Comparison of ENCODE assay signal across 1 cellular context in the genomic region with DNA sequence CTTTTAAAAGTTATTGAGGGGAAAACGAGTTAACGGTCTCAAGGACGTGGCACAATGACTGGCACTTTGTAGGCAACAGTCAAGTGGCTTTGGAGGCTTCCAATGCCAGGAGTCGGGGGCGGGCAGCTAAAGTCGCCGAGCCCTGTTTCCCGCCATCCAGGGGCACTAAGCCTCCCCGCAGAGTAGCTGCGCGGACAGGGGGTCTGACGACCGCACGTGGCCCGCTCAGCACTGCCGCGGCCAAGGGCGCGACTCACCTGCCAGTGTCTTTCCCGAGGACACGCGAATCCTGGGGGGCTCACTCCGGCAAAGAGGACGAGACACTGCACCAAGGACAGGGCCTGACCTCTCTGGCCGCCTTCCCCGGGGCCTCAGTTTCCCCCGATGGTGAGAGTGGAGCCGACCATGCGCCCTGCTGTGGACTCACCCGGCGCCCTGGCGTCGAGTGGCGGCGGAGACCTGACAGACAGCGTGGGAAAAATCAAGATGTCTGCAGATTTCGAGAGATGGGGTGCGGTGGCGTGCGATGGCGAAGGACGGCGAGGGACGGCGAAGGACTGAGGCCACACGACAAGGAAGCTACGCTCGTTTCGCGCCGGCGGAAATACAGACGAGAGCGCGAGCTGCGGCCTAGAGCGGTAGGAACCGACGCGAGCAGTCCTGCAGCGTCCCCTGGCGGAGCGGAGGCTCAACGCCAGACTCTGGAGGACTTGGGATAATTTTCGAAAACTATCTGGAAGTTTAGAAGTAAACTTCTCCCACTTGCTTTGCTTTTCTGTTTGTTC.
TF ChIP-seq lines count a peak whose summit lies in the region.

A gene (minus strand): TSS at position 559 of the 785 bp plus-strand sequence.

TF ChIP-seq in HepG2, 621 proteins besides CTCF, POLR2A, EP300 and RAD21 (continued from another document and continues in another):
- TF ChIP-seq, protein P1, sequence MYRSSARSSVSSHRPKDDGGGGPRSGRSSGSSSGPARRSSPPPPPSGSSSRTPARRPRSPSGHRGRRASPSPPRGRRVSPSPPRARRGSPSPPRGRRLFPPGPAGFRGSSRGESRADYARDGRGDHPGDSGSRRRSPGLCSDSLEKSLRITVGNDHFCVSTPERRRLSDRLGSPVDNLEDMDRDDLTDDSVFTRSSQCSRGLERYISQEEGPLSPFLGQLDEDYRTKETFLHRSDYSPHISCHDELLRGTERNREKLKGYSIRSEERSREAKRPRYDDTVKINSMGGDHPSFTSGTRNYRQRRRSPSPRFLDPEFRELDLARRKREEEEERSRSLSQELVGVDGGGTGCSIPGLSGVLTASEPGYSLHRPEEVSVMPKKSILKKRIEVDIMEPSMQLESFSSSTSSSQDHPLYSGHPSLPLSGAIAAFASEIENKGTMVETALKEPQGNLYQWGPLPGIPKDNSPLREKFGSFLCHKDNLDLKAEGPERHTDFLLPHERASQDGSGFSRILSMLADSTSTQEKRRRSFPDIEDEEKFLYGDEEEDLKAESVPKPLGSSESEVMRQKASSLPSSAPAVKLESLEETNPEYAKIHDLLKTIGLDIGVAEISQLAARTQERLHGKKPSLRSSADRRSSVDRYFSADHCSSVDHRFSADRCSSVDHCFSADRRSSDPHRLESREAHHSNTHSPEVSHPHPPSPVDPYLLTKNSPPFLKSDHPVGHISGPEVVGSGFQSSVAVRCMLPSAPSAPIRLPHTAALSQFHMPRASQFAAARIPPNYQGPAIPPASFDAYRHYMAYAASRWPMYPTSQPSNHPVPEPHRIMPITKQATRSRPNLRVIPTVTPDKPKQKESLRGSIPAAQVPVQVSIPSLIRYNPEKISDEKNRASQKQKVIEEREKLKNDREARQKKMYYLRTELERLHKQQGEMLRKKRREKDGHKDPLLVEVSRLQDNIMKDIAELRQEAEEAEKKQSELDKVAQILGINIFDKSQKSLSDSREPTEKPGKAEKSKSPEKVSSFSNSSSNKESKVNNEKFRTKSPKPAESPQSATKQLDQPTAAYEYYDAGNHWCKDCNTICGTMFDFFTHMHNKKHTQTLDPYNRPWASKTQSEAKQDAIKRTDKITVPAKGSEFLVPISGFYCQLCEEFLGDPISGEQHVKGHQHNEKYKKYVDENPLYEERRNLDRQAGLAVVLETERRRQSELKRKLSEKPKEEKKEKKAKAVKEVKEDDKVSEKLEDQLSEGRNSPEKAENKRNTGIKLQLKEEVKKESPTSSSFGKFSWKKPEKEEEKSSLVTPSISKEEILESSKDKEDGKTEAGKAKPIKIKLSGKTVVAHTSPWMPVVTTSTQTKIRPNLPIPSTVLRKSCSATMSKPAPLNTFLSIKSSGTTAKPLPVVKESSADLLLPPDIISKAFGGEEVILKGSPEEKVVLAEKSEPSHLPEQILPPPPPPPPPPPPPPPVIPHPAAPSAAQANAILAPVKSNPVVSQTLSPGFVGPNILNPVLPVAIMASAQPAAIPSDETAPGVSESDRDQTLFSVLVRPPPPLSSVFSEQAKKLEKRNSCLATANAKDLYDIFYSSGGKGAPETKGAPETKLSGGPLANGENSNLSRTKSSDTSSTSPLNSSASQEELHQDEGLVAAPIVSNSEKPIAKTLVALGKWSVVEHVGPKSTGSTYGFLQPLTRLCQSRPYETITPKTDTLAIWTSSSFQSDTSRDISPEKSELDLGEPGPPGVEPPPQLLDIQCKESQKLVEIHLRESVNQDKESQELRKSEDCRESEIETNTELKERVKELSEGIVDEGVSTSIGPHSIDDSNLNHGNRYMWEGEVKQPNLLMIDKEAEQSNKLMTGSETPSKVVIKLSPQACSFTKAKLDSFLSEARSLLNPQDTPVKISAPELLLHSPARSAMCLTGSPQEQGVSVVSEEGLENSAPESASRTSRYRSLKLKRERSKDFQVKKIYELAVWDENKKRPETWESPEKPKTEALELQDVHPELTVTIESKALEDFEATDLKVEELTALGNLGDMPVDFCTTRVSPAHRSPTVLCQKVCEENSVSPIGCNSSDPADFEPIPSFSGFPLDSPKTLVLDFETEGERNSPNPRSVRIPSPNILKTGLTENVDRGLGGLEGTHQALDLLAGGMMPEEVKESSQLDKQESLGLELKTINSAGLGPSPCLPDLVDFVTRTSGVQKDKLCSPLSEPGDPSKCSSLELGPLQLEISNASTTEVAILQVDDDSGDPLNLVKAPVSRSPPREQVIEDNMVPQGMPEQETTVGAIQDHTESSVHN (CRISPR knock-in tag; IDR thresholded peaks at IDR 0.05) = peak; percentile 99
- TF ChIP-seq GABPB1 (CRISPR knock-in tag; IDR thresholded peaks at IDR 0.05) = peak; percentile 100
- peak; percentile 95 for TF ChIP-seq ZSCAN29 (CRISPR knock-in tag; conservative IDR thresholded peaks at IDR 0.05)
- peak; percentile 94 for TF ChIP-seq SRSF1 (optimal IDR thresholded peaks at IDR 0.05; ENCODE audit: low read depth, low read length)
- TF ChIP-seq NCOA2 (CRISPR knock-in tag; IDR thresholded peaks at IDR 0.05) = peak; percentile 87
- TF ChIP-seq, protein P2, sequence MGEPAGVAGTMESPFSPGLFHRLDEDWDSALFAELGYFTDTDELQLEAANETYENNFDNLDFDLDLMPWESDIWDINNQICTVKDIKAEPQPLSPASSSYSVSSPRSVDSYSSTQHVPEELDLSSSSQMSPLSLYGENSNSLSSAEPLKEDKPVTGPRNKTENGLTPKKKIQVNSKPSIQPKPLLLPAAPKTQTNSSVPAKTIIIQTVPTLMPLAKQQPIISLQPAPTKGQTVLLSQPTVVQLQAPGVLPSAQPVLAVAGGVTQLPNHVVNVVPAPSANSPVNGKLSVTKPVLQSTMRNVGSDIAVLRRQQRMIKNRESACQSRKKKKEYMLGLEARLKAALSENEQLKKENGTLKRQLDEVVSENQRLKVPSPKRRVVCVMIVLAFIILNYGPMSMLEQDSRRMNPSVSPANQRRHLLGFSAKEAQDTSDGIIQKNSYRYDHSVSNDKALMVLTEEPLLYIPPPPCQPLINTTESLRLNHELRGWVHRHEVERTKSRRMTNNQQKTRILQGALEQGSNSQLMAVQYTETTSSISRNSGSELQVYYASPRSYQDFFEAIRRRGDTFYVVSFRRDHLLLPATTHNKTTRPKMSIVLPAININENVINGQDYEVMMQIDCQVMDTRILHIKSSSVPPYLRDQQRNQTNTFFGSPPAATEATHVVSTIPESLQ (CRISPR knock-in tag; conservative IDR thresholded peaks at IDR 0.05) = peak; percentile 99
- TF ChIP-seq PAF1 (CRISPR knock-in tag; IDR thresholded peaks at IDR 0.05) = 0 out of 2 replicates have a peak, but pooled peaks have one; percentile 32
- TF ChIP-seq, protein P3, sequence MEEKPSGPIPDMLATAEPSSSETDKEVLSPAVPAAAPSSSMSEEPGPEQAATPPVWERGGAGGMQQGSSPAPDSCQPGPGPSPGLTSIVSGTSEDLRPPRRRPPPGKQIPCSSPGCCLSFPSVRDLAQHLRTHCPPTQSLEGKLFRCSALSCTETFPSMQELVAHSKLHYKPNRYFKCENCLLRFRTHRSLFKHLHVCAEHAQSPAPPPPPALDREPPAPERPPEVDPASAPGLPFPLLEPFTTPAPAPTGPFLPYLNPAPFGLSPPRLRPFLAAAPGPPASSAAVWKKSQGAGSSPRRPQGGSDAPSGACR (CRISPR knock-in tag; IDR thresholded peaks at IDR 0.05) = peak; percentile 100
- TF ChIP-seq, protein P4, sequence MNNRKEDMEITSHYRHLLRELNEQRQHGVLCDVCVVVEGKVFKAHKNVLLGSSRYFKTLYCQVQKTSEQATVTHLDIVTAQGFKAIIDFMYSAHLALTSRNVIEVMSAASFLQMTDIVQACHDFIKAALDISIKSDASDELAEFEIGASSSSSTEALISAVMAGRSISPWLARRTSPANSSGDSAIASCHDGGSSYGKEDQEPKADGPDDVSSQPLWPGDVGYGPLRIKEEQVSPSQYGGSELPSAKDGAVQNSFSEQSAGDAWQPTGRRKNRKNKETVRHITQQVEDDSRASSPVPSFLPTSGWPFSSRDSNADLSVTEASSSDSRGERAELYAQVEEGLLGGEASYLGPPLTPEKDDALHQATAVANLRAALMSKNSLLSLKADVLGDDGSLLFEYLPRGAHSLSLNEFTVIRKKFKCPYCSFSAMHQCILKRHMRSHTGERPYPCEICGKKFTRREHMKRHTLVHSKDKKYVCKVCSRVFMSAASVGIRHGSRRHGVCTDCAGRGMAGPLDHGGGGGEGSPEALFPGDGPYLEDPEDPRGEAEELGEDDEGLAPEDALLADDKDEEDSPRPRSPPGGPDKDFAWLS (CRISPR knock-in tag; IDR thresholded peaks at IDR 0.05; ENCODE audit: borderline replicate concordance) = 0 out of 2 replicates have a peak, but pooled peaks have one; percentile 96
- TF ChIP-seq ADNP (CRISPR knock-in tag; IDR thresholded peaks at IDR 0.05) = peak; percentile 66; the same call in 1 of the 2 replicates
- TF ChIP-seq, protein P5, sequence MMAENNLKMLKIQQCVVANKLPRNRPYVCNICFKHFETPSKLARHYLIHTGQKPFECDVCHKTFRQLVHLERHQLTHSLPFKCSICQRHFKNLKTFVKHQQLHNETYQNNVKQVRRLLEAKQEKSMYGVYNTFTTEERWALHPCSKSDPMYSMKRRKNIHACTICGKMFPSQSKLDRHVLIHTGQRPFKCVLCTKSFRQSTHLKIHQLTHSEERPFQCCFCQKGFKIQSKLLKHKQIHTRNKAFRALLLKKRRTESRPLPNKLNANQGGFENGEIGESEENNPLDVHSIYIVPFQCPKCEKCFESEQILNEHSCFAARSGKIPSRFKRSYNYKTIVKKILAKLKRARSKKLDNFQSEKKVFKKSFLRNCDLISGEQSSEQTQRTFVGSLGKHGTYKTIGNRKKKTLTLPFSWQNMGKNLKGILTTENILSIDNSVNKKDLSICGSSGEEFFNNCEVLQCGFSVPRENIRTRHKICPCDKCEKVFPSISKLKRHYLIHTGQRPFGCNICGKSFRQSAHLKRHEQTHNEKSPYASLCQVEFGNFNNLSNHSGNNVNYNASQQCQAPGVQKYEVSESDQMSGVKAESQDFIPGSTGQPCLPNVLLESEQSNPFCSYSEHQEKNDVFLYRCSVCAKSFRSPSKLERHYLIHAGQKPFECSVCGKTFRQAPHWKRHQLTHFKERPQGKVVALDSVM (CRISPR knock-in tag; IDR thresholded peaks at IDR 0.05) = peak; percentile 86
- peak; percentile 100 for TF ChIP-seq TOPORS (CRISPR knock-in tag; IDR thresholded peaks at IDR 0.05)
- peak; percentile 96; the same call in 1 of the 2 replicates for TF ChIP-seq PAX8 (CRISPR knock-in tag; IDR thresholded peaks at IDR 0.05; ENCODE audit: borderline replicate concordance)
- peak; percentile 26; the same call in 1 of the 2 replicates for TF ChIP-seq SUZ12 (IDR thresholded peaks at IDR 0.05; ENCODE audit: low read depth, low read length)
- TF ChIP-seq, protein P6, sequence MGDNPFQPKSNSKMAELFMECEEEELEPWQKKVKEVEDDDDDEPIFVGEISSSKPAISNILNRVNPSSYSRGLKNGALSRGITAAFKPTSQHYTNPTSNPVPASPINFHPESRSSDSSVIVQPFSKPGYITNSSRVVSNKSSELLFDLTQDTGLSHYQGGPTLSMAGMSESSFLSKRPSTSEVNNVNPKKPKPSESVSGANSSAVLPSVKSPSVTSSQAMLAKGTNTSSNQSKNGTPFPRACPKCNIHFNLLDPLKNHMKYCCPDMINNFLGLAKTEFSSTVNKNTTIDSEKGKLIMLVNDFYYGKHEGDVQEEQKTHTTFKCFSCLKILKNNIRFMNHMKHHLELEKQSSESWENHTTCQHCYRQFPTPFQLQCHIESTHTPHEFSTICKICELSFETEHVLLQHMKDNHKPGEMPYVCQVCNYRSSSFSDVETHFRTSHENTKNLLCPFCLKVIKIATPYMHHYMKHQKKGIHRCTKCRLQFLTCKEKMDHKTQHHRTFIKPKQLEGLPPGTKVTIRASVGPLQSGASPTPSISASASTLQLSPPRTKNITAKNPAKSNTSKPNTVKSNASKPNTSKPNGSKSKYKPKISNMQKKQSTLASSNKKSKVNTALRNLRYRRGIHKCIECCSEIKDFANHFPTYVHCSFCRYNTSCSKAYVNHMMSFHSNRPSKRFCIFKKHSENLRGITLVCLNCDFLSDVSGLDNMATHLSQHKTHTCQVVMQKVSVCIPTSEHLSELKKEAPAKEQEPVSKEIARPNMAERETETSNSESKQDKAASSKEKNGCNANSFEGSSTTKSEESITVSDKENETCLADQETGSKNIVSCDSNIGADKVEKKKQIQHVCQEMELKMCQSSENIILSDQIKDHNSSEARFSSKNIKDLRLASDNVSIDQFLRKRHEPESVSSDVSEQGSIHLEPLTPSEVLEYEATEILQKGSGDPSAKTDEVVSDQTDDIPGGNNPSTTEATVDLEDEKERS (CRISPR knock-in tag; IDR thresholded peaks at IDR 0.05) = peak; percentile 99
- TF ChIP-seq YY1 (IDR thresholded peaks at IDR 0.05; ENCODE audit: insufficient read depth, insufficient replicate concordance, low read depth, low read length) = peak; percentile 93
- peak; percentile 86 for TF ChIP-seq JUND (CRISPR knock-in tag; IDR thresholded peaks at IDR 0.05)
- peak; percentile 99 for TF ChIP-seq NKX3-1 (CRISPR knock-in tag; IDR thresholded peaks at IDR 0.05)
- TF ChIP-seq SNAPC2 (CRISPR knock-in tag; IDR thresholded peaks at IDR 0.05) = peak; percentile 99
- peak; percentile 99 for TF ChIP-seq ZFP36L1 (CRISPR knock-in tag; IDR thresholded peaks at IDR 0.05)
- TF ChIP-seq REXO4 (CRISPR knock-in tag; IDR thresholded peaks at IDR 0.05; ENCODE audit: borderline replicate concordance) = peak; percentile 98
- TF ChIP-seq, protein P7, sequence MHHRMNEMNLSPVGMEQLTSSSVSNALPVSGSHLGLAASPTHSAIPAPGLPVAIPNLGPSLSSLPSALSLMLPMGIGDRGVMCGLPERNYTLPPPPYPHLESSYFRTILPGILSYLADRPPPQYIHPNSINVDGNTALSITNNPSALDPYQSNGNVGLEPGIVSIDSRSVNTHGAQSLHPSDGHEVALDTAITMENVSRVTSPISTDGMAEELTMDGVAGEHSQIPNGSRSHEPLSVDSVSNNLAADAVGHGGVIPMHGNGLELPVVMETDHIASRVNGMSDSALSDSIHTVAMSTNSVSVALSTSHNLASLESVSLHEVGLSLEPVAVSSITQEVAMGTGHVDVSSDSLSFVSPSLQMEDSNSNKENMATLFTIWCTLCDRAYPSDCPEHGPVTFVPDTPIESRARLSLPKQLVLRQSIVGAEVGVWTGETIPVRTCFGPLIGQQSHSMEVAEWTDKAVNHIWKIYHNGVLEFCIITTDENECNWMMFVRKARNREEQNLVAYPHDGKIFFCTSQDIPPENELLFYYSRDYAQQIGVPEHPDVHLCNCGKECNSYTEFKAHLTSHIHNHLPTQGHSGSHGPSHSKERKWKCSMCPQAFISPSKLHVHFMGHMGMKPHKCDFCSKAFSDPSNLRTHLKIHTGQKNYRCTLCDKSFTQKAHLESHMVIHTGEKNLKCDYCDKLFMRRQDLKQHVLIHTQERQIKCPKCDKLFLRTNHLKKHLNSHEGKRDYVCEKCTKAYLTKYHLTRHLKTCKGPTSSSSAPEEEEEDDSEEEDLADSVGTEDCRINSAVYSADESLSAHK (CRISPR knock-in tag; IDR thresholded peaks at IDR 0.05; ENCODE audit: borderline replicate concordance) = peak; percentile 96
- TF ChIP-seq RBAK (CRISPR knock-in tag; IDR thresholded peaks at IDR 0.05) = peak; percentile 74; the same call in 1 of the 2 replicates
- peak; percentile 97 for TF ChIP-seq POLR2AphosphoS2 (IDR thresholded peaks at IDR 0.05; ENCODE audit: low read depth, low read length)
- TF ChIP-seq, protein P8, sequence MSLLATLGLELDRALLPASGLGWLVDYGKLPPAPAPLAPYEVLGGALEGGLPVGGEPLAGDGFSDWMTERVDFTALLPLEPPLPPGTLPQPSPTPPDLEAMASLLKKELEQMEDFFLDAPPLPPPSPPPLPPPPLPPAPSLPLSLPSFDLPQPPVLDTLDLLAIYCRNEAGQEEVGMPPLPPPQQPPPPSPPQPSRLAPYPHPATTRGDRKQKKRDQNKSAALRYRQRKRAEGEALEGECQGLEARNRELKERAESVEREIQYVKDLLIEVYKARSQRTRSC (CRISPR knock-in tag; IDR thresholded peaks at IDR 0.05; ENCODE audit: low read depth) = peak; percentile 99
- TF ChIP-seq, protein P9, sequence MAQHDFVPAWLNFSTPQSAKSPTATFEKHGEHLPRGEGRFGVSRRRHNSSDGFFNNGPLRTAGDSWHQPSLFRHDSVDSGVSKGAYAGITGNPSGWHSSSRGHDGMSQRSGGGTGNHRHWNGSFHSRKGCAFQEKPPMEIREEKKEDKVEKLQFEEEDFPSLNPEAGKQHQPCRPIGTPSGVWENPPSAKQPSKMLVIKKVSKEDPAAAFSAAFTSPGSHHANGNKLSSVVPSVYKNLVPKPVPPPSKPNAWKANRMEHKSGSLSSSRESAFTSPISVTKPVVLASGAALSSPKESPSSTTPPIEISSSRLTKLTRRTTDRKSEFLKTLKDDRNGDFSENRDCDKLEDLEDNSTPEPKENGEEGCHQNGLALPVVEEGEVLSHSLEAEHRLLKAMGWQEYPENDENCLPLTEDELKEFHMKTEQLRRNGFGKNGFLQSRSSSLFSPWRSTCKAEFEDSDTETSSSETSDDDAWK (CRISPR knock-in tag; IDR thresholded peaks at IDR 0.05) = no peak
